ENCODE assay signal across 10 cellular contexts in the genomic region with DNA sequence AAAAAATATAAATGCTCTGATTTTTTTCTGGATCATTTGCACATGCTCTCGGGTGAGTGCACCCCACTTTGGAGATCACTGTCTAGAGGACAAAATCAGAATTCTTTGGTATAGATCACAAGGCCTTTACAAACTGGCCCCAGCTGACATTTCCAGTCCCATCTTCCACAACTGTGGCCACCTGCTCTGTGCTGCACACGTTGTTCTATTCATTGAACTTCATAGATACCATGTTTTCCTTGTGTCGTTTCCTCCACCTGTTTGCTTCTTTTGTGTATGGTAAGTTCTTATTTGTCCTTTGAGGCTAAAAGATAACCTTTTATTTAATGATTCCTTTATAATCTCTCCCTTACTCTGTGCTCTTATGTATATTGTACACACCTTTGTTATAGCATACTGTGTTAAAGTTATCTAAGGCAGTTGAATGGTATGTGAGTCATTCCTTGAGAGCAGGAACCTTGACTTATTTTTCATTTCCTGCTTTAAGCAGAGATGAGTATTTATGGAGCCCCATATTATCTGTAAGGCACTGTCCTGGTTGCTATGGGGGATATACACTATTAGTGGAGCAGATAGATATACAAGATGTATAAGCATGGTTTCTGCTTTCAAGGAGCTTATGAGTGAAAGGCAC. TPM values are rescaled to one million over a fixed set of nuclear protein-coding genes. Genes with fewer than 3 reads are reported as not detected.
DNase-seq lines count a peak whose midpoint lies in the region; ATAC-seq, FAIRE-seq and TF ChIP-seq lines count a peak whose summit lies in the region.
"Had no signal": no experiment of that assay in that cellular context is flagged by ENCODE, and none has a peak within 500 bp of the region (broad histone marks: within the 10 kb centered on the region; RNA-seq: fewer than 3 reads in every experiment).

No MANE protein-coding gene starts in this region.

- H3K9me3 ChIP-seq in endothelial cell of umbilical vein (replicated peaks; ENCODE audit: control insufficient read depth, insufficient read depth, low read length) = no peaks in the 10 kb centered on the region
- no peaks in the 10 kb centered on the region for H3K9me3 ChIP-seq in testis
- no peaks in the 10 kb centered on the region for H3K9me3 ChIP-seq in right cardiac atrium (ENCODE audit: control insufficient read depth, low read length)

- DNase-seq in ELR (ENCODE audit: low read depth) = peak; percentile 63
- no peak for DNase-seq in endothelial cell of umbilical vein (ENCODE audit: low read depth, low spot score)
- no peak for DNase-seq in dorsolateral prefrontal cortex
- no peak for DNase-seq in testis
- no peak for DNase-seq in right cardiac atrium
- no peak for DNase-seq in nephron progenitor cell

- peaks cover 5% of the 10 kb centered on the region for H3K9me3 Mint-ChIP-seq in nephron progenitor cell

- peaks cover 20% of the 10 kb centered on the region for H3K4me1 ChIP-seq in endothelial cell of umbilical vein (ENCODE audit: control insufficient read depth, extremely low read depth, insufficient read depth, low read length)
- no peaks in the 10 kb centered on the region for H3K4me1 ChIP-seq in testis
- no peaks in the 10 kb centered on the region for H3K4me1 ChIP-seq in right cardiac atrium (ENCODE audit: control insufficient read depth, insufficient read depth, low read length)

- no peaks in the 10 kb centered on the region for H3K4me1 Mint-ChIP-seq in nephron progenitor cell

- peaks cover 26% of the 10 kb centered on the region for H3K27me3 Mint-ChIP-seq in nephron progenitor cell (ENCODE audit: low read depth, poor library complexity)

- H3K36me3 ChIP-seq in endothelial cell of umbilical vein (ENCODE audit: control insufficient read depth in 2 of 2, extremely low read depth in 1 of 2, insufficient read depth in 2 of 2, low read length in 2 of 2) = no peaks in the 10 kb centered on the region
- no peaks in the 10 kb centered on the region for H3K36me3 ChIP-seq in testis (ENCODE audit: low read depth, missing control alignments)

- dilution Hi-C loops in endothelial cell of umbilical vein (cut with MboI; ENCODE audit: extremely low pct_ligation_motif_present, low sequenced_read_pairs) = no loop called here

- H3K27me3 ChIP-seq in endothelial cell of umbilical vein (ENCODE audit: control insufficient read depth in 2 of 2, insufficient read depth in 2 of 2, low read length in 2 of 2) (no peaks in the 10 kb centered on the region), dorsolateral prefrontal cortex (no peaks in the 10 kb centered on the region), testis (no peaks in the 10 kb centered on the region), right cardiac atrium (ENCODE audit: control insufficient read depth, insufficient read depth) (no peaks in the 10 kb centered on the region)

- BruUV-seq in endothelial cell of umbilical vein (replicated peaks; lab: Mats Ljungman, UMichigan) = no TSS peak

- WGBS in testis, 2 donors = 59 to 65% methylated on average over 3 of the region's 3 CpGs
- 67% methylated on average over 3 of the region's 3 CpGs for WGBS in right cardiac atrium

- H2AFZ ChIP-seq in endothelial cell of umbilical vein (ENCODE audit: low read depth, low read length) = no peak overlapping the region

- no peak overlapping the region for H3K27ac Mint-ChIP-seq in nephron progenitor cell

- H3K4me3 ChIP-seq in endothelial cell of umbilical vein (replicated peaks in 1 of 3; ENCODE audit: insufficient read depth in 1 of 3, low read depth in 1 of 3, low read length in 3 of 3) (no peak overlapping the region), dorsolateral prefrontal cortex (no peak overlapping the region), testis (no peak overlapping the region), right cardiac atrium (ENCODE audit: low read length) (no peak overlapping the region)

- H4K20me1 ChIP-seq in endothelial cell of umbilical vein (replicated peaks; ENCODE audit: control insufficient read depth, extremely low read depth, insufficient read depth, low read length) = no peaks in the 10 kb centered on the region

- POLR2A ChIA-PET in endothelial cell of umbilical vein (lab: Charles Lee) = interaction anchor here (0.8 to 1.2 kb wide), 3 partner anchors 11 to 145 kb away, joined by 3 read pairs; a partner anchor contains a TSS

- H3K4me3 Mint-ChIP-seq in nephron progenitor cell = no peak overlapping the region

- peak; percentile 84 for ATAC-seq in GM21526 (IDR thresholded peaks at IDR 0.05; ENCODE audit: low FRiP score, unreplicated experiment)
- ATAC-seq in HG03469 (IDR thresholded peaks at IDR 0.05; ENCODE audit: unreplicated experiment) = peak; percentile 91
- no peak for ATAC-seq in right cardiac atrium

- CTCF ChIA-PET in endothelial cell of umbilical vein (lab: Charles Lee) = interaction anchor here (1.1 to 3.2 kb wide), 4 partner anchors 10 to 67 kb away, joined by 3 to 10 read pairs (median 8); no protein-coding TSS in a partner anchor

- peak overlapping the region; percentile 76 for H3K4me2 ChIP-seq in endothelial cell of umbilical vein (ENCODE audit: insufficient read depth, low read length)

- H3K9me1 ChIP-seq in endothelial cell of umbilical vein (replicated peaks; ENCODE audit: control insufficient read depth, extremely low read depth, insufficient read depth, low read length) = no peaks in the 10 kb centered on the region

- TF ChIP-seq POLR2A in endothelial cell of umbilical vein (IDR thresholded peaks at IDR 0.05; ENCODE audit: low read depth, low read length) = no peak
- no peak for TF ChIP-seq POLR2A in testis (IDR thresholded peaks at IDR 0.05)

- no peak overlapping the region for H3K9ac ChIP-seq in endothelial cell of umbilical vein (replicated peaks; ENCODE audit: extremely low read depth, insufficient read depth, low read length)

- TF ChIP-seq CTCF in endothelial cell of umbilical vein (IDR thresholded peaks at IDR 0.05; ENCODE audit: extremely low read depth in 1 of 2, insufficient read depth in 1 of 2, low read depth in 1 of 2, low read length in 2 of 2) = no peak
- no peak for TF ChIP-seq CTCF in dorsolateral prefrontal cortex (IDR thresholded peaks at IDR 0.05 in 54 of 56, conservative IDR thresholded peaks at IDR 0.05 in 2 of 56; ENCODE audit: low read depth in 1 of 56, partially characterized antibody in 56 of 56)
- TF ChIP-seq CTCF in testis (IDR thresholded peaks at IDR 0.05) = no peak
- no peak for TF ChIP-seq CTCF in nephron progenitor cell (IDR thresholded peaks at IDR 0.05)

- FAIRE-seq in endothelial cell of umbilical vein (lab: Jason Lieb, UNC) = peak; percentile 57
- FAIRE-seq: D721Med, TTC549 had no signal

- no peaks in the 10 kb centered on the region for H3K79me2 ChIP-seq in endothelial cell of umbilical vein (ENCODE audit: control insufficient read depth, insufficient read depth, low read length)

- intact Hi-C loops in endothelial cell of umbilical vein (cut with micrococcal nuclease) (no loop called here), dorsolateral prefrontal cortex (cut with DNase I) (no loop called here), testis (cut with DNase I; ENCODE audit: low total_unique reads) (no loop called here), right cardiac atrium (cut with DNase I) (no loop called here)

- H3K27ac ChIP-seq in endothelial cell of umbilical vein (ENCODE audit: insufficient read depth, low read depth, low read length) (peak overlapping the region; percentile 64), dorsolateral prefrontal cortex (no peak overlapping the region), testis (no peak overlapping the region), right cardiac atrium (ENCODE audit: low read length) (no peak overlapping the region)

- no peaks in the 10 kb centered on the region for H3K36me3 Mint-ChIP-seq in nephron progenitor cell (ENCODE audit: low read depth)

TF ChIP-seq in endothelial cell of umbilical vein, 7 proteins besides CTCF, POLR2A, EP300 and RAD21:
- TF ChIP-seq JUN (IDR thresholded peaks at IDR 0.05; ENCODE audit: borderline replicate concordance, insufficient read depth, insufficient read length, low read depth) = peak; percentile 67
- peak; percentile 74 for TF ChIP-seq FOS (IDR thresholded peaks at IDR 0.05; ENCODE audit: borderline replicate concordance, insufficient read depth, low read length)
- no peak for TF ChIP-seq POLR2AphosphoS5 (IDR thresholded peaks at IDR 0.05; ENCODE audit: insufficient read depth, low read depth, low read length)

RNA-seq across cellular contexts. Expression of a gene that starts 12.0 kb away (rescaled TPM):
- total RNA-seq in endothelial cell of umbilical vein (15.2 and 17.6 TPM in 2 replicates), dorsolateral prefrontal cortex (10 to 100 TPM; 10.8 to 27.7 (median 16.8) TPM), testis (10 to 100 TPM in 1 of 2 donors, 1 to 10 TPM in 1; 8.7 to 16.1 TPM), right cardiac atrium (10 to 100 TPM in 1 of 4 donors, 1 to 10 TPM in 3; 6.1 to 13.1 (median 8.0) TPM)
- polyA plus RNA-seq in endothelial cell of umbilical vein (16.9 and 18.7 TPM in 2 replicates), testis (ENCODE audit: insufficient read depth, low read depth, low replicate concordance) (12.5 TPM), right cardiac atrium (5.2 TPM)
- polyA plus RNA-seq in endothelial cell of umbilical vein (2011; cell fraction: cytosol; rRNA removed) = 11.1 and 11.8 TPM in 2 replicates
- 5.3 and 6.4 TPM in 2 replicates for polyA plus RNA-seq in endothelial cell of umbilical vein (2011; cell fraction: nucleus; rRNA removed)
- 13.5 and 13.9 TPM in 2 replicates for polyA plus RNA-seq in endothelial cell of umbilical vein (2012)
- polyA minus RNA-seq in endothelial cell of umbilical vein = 26.9 and 41.0 TPM in 2 replicates
- polyA minus RNA-seq in endothelial cell of umbilical vein (2011; cell fraction: cytosol; rRNA and poly(A)+ RNA removed) = 8.9 TPM
- polyA minus RNA-seq in endothelial cell of umbilical vein (2011; cell fraction: nucleus; rRNA and poly(A)+ RNA removed) = 10.6 and 17.4 TPM in 2 replicates

RNA-seq across cellular contexts. Expression of a gene that starts 30.2 kb away (rescaled TPM):
- total RNA-seq in endothelial cell of umbilical vein (86.2 and 107 TPM in 2 replicates), dorsolateral prefrontal cortex (10 to 100 TPM in 2 of 120 experiments, 1 to 10 TPM in 118; 1.3 to 13.2 (median 5.1) TPM), testis (1 to 10 TPM; 4.0 to 5.4 TPM), right cardiac atrium (10 to 100 TPM; 18.4 to 36.5 (median 31.0) TPM)
- polyA plus RNA-seq in endothelial cell of umbilical vein (26.3 and 33.9 TPM in 2 replicates), testis (ENCODE audit: insufficient read depth, low read depth, low replicate concordance) (7.0 TPM), right cardiac atrium (6.6 TPM)
- 19.5 and 21.2 TPM in 2 replicates for polyA plus RNA-seq in endothelial cell of umbilical vein (2011; cell fraction: cytosol; rRNA removed)
- 27.6 and 38.5 TPM in 2 replicates for polyA plus RNA-seq in endothelial cell of umbilical vein (2011; cell fraction: nucleus; rRNA removed)
- polyA plus RNA-seq in endothelial cell of umbilical vein (2012) = 46.3 and 67.0 TPM in 2 replicates
- polyA minus RNA-seq in endothelial cell of umbilical vein = 63.8 and 67.5 TPM in 2 replicates
- 13.1 TPM for polyA minus RNA-seq in endothelial cell of umbilical vein (2011; cell fraction: cytosol; rRNA and poly(A)+ RNA removed)
- 53.7 and 74.6 TPM in 2 replicates for polyA minus RNA-seq in endothelial cell of umbilical vein (2011; cell fraction: nucleus; rRNA and poly(A)+ RNA removed)

Comparison
In these comparisons a context has a peak if more than half of its experiments do, and no peak if none do; other contexts are left out.
1. ATAC-seq: peak in GM21526 (single experiment) and HG03469 (single experiment); none in right cardiac atrium (0 of 2).